43 cellular contexts compared by ENCODE assay signal in genomic region chr10:116329153-116329552, GRCh38. TPM values are rescaled to one million over a fixed set of nuclear protein-coding genes. Genes with fewer than 3 reads are reported as not detected.
"Had no signal": no experiment of that assay in that cellular context is flagged by ENCODE, and none has a peak within 500 bp of the region (broad histone marks: within the 10 kb centered on the region; RNA-seq: fewer than 3 reads in every experiment).

No MANE protein-coding gene starts in this region.

- H3K4me1 ChIP-seq: adrenal gland, ascending aorta, body of pancreas, breast epithelium had no signal

- H3K27me3 ChIP-seq: ascending aorta, body of pancreas, brain microvascular endothelial cell, cardiac muscle cell had no signal

- H3K9me3 ChIP-seq: adrenal gland, ascending aorta, body of pancreas, breast epithelium had no signal

- H3K4me3 Mint-ChIP-seq: activated naive CD4-positive, alpha-beta T cell treated with anti-CD3 and anti-CD28 coated beads for 36 hours; activated naive CD4-positive, alpha-beta T cell treated with anti-CD3 and anti-CD28 coated beads, Interleukin-2, amount 10 ng/mL, durations not matched to agents 7 days and 5 days; activated naive CD4-positive, alpha-beta T cell treated with anti-CD3 and anti-CD28 coated beads, Interleukin-2, amount 50 U/mL, for 24 hours; activated naive CD8-positive, alpha-beta T cell; activated naive CD8-positive, alpha-beta T cell treated with anti-CD3 and anti-CD28 coated beads for 36 hours; activated naive CD8-positive, alpha-beta T cell treated with anti-CD3 and anti-CD28 coated beads, Interleukin-2, amount 10 ng/mL, durations not matched to agents 7 days and 5 days; activated naive CD8-positive, alpha-beta T cell treated with anti-CD3 and anti-CD28 coated beads, Interleukin-2, amount 50 U/mL, for 24 hours; activated T-cell treated with anti-CD3 and anti-CD28 coated beads, Interleukin-2, amount 50 U/mL, for 4 hours; activated T-cell treated with anti-CD3 and anti-CD28 coated beads, Interleukin-2, amount 50 U/mL, for 72 hours; activated T-helper 1 cell treated with anti-CD3 and anti-CD28 coated beads, Interleukin-12 subunit alpha, Interleukin-12 subunit beta, Interleukin-2, Interleukin-4 antibody, amounts not matched to agents 30 ng/mL and 10 ng/mL and 1 ng/mL, durations not matched to agents 14 hours and 24 hours and 36 hours; activated T-helper 17 cell treated with anti-CD3 and anti-CD28 coated beads, Interleukin-2, amount 50 U/mL, for 72 hours; brain; central memory CD8-positive, alpha-beta T cell had no signal

- H3K4me3 ChIP-seq: adrenal gland, ascending aorta, body of pancreas, breast epithelium, cardiac muscle cell had no signal

- FAIRE-seq: astrocyte, bronchial epithelial cell, colon had no signal

- H3K27ac Mint-ChIP-seq: activated naive CD4-positive, alpha-beta T cell treated with anti-CD3 and anti-CD28 coated beads for 36 hours; activated naive CD4-positive, alpha-beta T cell treated with anti-CD3 and anti-CD28 coated beads, Interleukin-2, amount 10 ng/mL, durations not matched to agents 7 days and 5 days; activated naive CD4-positive, alpha-beta T cell treated with anti-CD3 and anti-CD28 coated beads, Interleukin-2, amount 50 U/mL, for 24 hours; activated naive CD4-positive, alpha-beta T cell treated with anti-CD3 and anti-CD28 coated beads, Interleukin-2, amount 50 U/mL, for 72 hours; activated naive CD8-positive, alpha-beta T cell; activated naive CD8-positive, alpha-beta T cell treated with anti-CD3 and anti-CD28 coated beads for 36 hours; activated naive CD8-positive, alpha-beta T cell treated with anti-CD3 and anti-CD28 coated beads, Interleukin-2, amount 10 ng/mL, durations not matched to agents 7 days and 5 days; activated naive CD8-positive, alpha-beta T cell treated with anti-CD3 and anti-CD28 coated beads, Interleukin-2, amount 50 U/mL, for 24 hours; activated T-cell treated with anti-CD3 and anti-CD28 coated beads, Interleukin-2, amount 50 U/mL, for 72 hours; activated T-helper 1 cell treated with anti-CD3 and anti-CD28 coated beads, Interleukin-12 subunit alpha, Interleukin-12 subunit beta, Interleukin-2, Interleukin-4 antibody, amounts not matched to agents 30 ng/mL and 10 ng/mL and 1 ng/mL, durations not matched to agents 14 hours and 24 hours and 36 hours; activated T-helper 17 cell treated with anti-CD3 and anti-CD28 coated beads, Interleukin-2, amount 50 U/mL, for 72 hours; activated T-helper 2 cell treated with anti-CD3 and anti-CD28 coated beads, Interferon-gamma antibody, Interleukin-2, Interleukin-4, amounts not matched to agents 10 μg/mL and 5 μg/mL and 100 μg/mL, durations not matched to agents 14 hours and 24 hours and 36 hours; brain had no signal

- DNase-seq: activated effector memory CD4-positive, alpha-beta T cell treated with anti-CD3 and anti-CD28 coated beads, Interleukin-2, amount 50 U/mL, for 16 hours; activated effector memory CD4-positive, alpha-beta T cell treated with Interleukin-2 at 50 U/mL for 16 hours; activated gamma-delta T cell; activated gamma-delta T cell treated with Interleukin-2 at 50 U/mL for 16 hours; activated naive CD4-positive, alpha-beta T cell; activated naive CD4-positive, alpha-beta T cell treated with anti-CD3 and anti-CD28 coated beads for 36 hours; activated naive CD4-positive, alpha-beta T cell treated with anti-CD3 and anti-CD28 coated beads, Interleukin-2, amount 10 ng/mL, durations not matched to agents 7 days and 5 days; activated naive CD4-positive, alpha-beta T cell treated with anti-CD3 and anti-CD28 coated beads, Interleukin-2, amount 50 U/mL, for 16 hours; activated naive CD4-positive, alpha-beta T cell treated with Interleukin-2 at 50 U/mL for 16 hours; activated naive CD8-positive, alpha-beta T cell treated with anti-CD3 and anti-CD28 coated beads for 36 hours; activated naive CD8-positive, alpha-beta T cell treated with anti-CD3 and anti-CD28 coated beads, Interleukin-2, amount 10 ng/mL, durations not matched to agents 7 days and 5 days; activated naive CD8-positive, alpha-beta T cell treated with anti-CD3 and anti-CD28 coated beads, Interleukin-2, amount 50 U/mL, for 24 hours; activated T-cell treated with anti-CD3 and anti-CD28 coated beads, Interleukin-2, amount 50 U/mL, for 4 hours; activated T-cell treated with anti-CD3 and anti-CD28 coated beads, Interleukin-2, amount 50 U/mL, for 48 hours; activated T-cell treated with anti-CD3 and anti-CD28 coated beads, Interleukin-2, amount 50 U/mL, for 72 hours; adrenal gland; amniotic stem cell; amygdala; anterior cingulate cortex; aorta; body of pancreas; brain microvascular endothelial cell; caudate nucleus; central memory CD4-positive, alpha-beta T cell; cerebellar nuclear complex had no signal

- H3K36me3 Mint-ChIP-seq: activated naive CD4-positive, alpha-beta T cell treated with anti-CD3 and anti-CD28 coated beads, Interleukin-2, amount 10 ng/mL, durations not matched to agents 7 days and 5 days; activated naive CD4-positive, alpha-beta T cell treated with anti-CD3 and anti-CD28 coated beads, Interleukin-2, amount 50 U/mL, for 24 hours; activated naive CD4-positive, alpha-beta T cell treated with anti-CD3 and anti-CD28 coated beads, Interleukin-2, amount 50 U/mL, for 72 hours; activated naive CD8-positive, alpha-beta T cell; activated naive CD8-positive, alpha-beta T cell treated with anti-CD3 and anti-CD28 coated beads for 36 hours; activated naive CD8-positive, alpha-beta T cell treated with anti-CD3 and anti-CD28 coated beads, Interleukin-2, amount 10 ng/mL, durations not matched to agents 7 days and 5 days; brain had no signal

- H3K27me3 Mint-ChIP-seq: activated naive CD4-positive, alpha-beta T cell treated with anti-CD3 and anti-CD28 coated beads, Interleukin-2, amount 10 ng/mL, durations not matched to agents 7 days and 5 days; activated naive CD8-positive, alpha-beta T cell treated with anti-CD3 and anti-CD28 coated beads, Interleukin-2, amount 50 U/mL, for 24 hours; activated T-helper 17 cell treated with anti-CD3 and anti-CD28 coated beads, Interleukin-2, amount 50 U/mL, for 72 hours; brain; central memory CD8-positive, alpha-beta T cell had no signal

- H3K36me3 ChIP-seq: adrenal gland, ascending aorta, brain microvascular endothelial cell, breast epithelium, cardiac muscle cell had no signal

- H3K27ac ChIP-seq: adrenal gland, ascending aorta, body of pancreas, brain microvascular endothelial cell, breast epithelium, cardiac muscle cell had no signal

- H3K9me3 Mint-ChIP-seq: activated naive CD4-positive, alpha-beta T cell treated with anti-CD3 and anti-CD28 coated beads for 36 hours; activated naive CD4-positive, alpha-beta T cell treated with anti-CD3 and anti-CD28 coated beads, Interleukin-2, amount 10 ng/mL, durations not matched to agents 7 days and 5 days; activated naive CD4-positive, alpha-beta T cell treated with anti-CD3 and anti-CD28 coated beads, Interleukin-2, amount 50 U/mL, for 24 hours; activated naive CD4-positive, alpha-beta T cell treated with anti-CD3 and anti-CD28 coated beads, Interleukin-2, amount 50 U/mL, for 72 hours; activated naive CD8-positive, alpha-beta T cell treated with anti-CD3 and anti-CD28 coated beads for 36 hours; activated naive CD8-positive, alpha-beta T cell treated with anti-CD3 and anti-CD28 coated beads, Interleukin-2, amount 10 ng/mL, durations not matched to agents 7 days and 5 days; activated naive CD8-positive, alpha-beta T cell treated with anti-CD3 and anti-CD28 coated beads, Interleukin-2, amount 50 U/mL, for 24 hours; activated T-cell treated with anti-CD3 and anti-CD28 coated beads, Interleukin-2, amount 50 U/mL, for 4 hours; activated T-cell treated with anti-CD3 and anti-CD28 coated beads, Interleukin-2, amount 50 U/mL, for 72 hours; activated T-helper 1 cell treated with anti-CD3 and anti-CD28 coated beads, Interleukin-12 subunit alpha, Interleukin-12 subunit beta, Interleukin-2, Interleukin-4 antibody, amounts not matched to agents 30 ng/mL and 10 ng/mL and 1 ng/mL, durations not matched to agents 14 hours and 24 hours and 36 hours; activated T-helper 17 cell treated with anti-CD3 and anti-CD28 coated beads, Interleukin-2, amount 50 U/mL, for 72 hours; activated T-helper 2 cell treated with anti-CD3 and anti-CD28 coated beads, Interferon-gamma antibody, Interleukin-2, Interleukin-4, amounts not matched to agents 10 μg/mL and 5 μg/mL and 100 μg/mL, durations not matched to agents 14 hours and 24 hours and 36 hours had no signal

- H3K4me1 Mint-ChIP-seq: activated naive CD4-positive, alpha-beta T cell treated with anti-CD3 and anti-CD28 coated beads, Interleukin-2, amount 10 ng/mL, durations not matched to agents 7 days and 5 days; activated naive CD4-positive, alpha-beta T cell treated with anti-CD3 and anti-CD28 coated beads, Interleukin-2, amount 50 U/mL, for 24 hours; activated naive CD8-positive, alpha-beta T cell treated with anti-CD3 and anti-CD28 coated beads for 36 hours; activated naive CD8-positive, alpha-beta T cell treated with anti-CD3 and anti-CD28 coated beads, Interleukin-2, amount 10 ng/mL, durations not matched to agents 7 days and 5 days; activated naive CD8-positive, alpha-beta T cell treated with anti-CD3 and anti-CD28 coated beads, Interleukin-2, amount 50 U/mL, for 24 hours; activated T-helper 17 cell treated with anti-CD3 and anti-CD28 coated beads, Interleukin-2, amount 50 U/mL, for 72 hours; brain; central memory CD8-positive, alpha-beta T cell had no signal

- ATAC-seq: activated naive CD4-positive, alpha-beta T cell treated with anti-CD3 and anti-CD28 coated beads, Interleukin-2, amount 50 U/mL, for 72 hours; activated naive CD8-positive, alpha-beta T cell treated with anti-CD3 and anti-CD28 coated beads, Interleukin-2, amount 50 U/mL, for 24 hours; activated T-cell treated with anti-CD3 and anti-CD28 coated beads, Interleukin-2, amount 50 U/mL, for 4 hours; activated T-cell treated with anti-CD3 and anti-CD28 coated beads, Interleukin-2, amount 50 U/mL, for 72 hours; activated T-helper 17 cell treated with anti-CD3 and anti-CD28 coated beads, Interleukin-2, amount 50 U/mL, for 72 hours; body of pancreas had no signal

RNA-seq across cellular contexts. Expression of gene CCDC172, which starts 4.9 kb away (rescaled TPM):
- total RNA-seq: activated naive CD4-positive, alpha-beta T cell treated with anti-CD3 and anti-CD28 coated beads for 36 hours; activated naive CD4-positive, alpha-beta T cell treated with anti-CD3 and anti-CD28 coated beads, Interleukin-2, amount 50 U/mL, for 72 hours; activated naive CD8-positive, alpha-beta T cell treated with anti-CD3 and anti-CD28 coated beads for 36 hours; activated naive CD8-positive, alpha-beta T cell treated with anti-CD3 and anti-CD28 coated beads, Interleukin-2, amount 10 ng/mL, durations not matched to agents 7 days and 5 days; activated T-cell treated with anti-CD3 and anti-CD28 coated beads, Interleukin-2, amount 50 U/mL, for 4 hours; activated T-cell treated with anti-CD3 and anti-CD28 coated beads, Interleukin-2, amount 50 U/mL, for 72 hours; activated T-helper 1 cell treated with anti-CD3 and anti-CD28 coated beads, Interleukin-12 subunit alpha, Interleukin-12 subunit beta, Interleukin-2, Interleukin-4 antibody, amounts not matched to agents 30 ng/mL and 10 ng/mL and 1 ng/mL, durations not matched to agents 14 hours and 24 hours and 36 hours; activated T-helper 17 cell treated with anti-CD3 and anti-CD28 coated beads, Interleukin-2, amount 50 U/mL, for 72 hours; activated T-helper 2 cell treated with anti-CD3 and anti-CD28 coated beads, Interferon-gamma antibody, Interleukin-2, Interleukin-4, amounts not matched to agents 10 μg/mL and 5 μg/mL and 100 μg/mL, durations not matched to agents 14 hours and 24 hours and 36 hours; adrenal gland; aorta; ascending aorta; astrocyte; body of pancreas; breast epithelium; bronchial epithelial cell; cardiac muscle cell; cardiac septum; cerebellum; chondrocyte had no signal
- polyA plus RNA-seq: adipose tissue, aorta, cardiac muscle cell had no signal

RNA-seq across cellular contexts. Expression of gene GFRA1, which starts 56.1 kb away (rescaled TPM):
- total RNA-seq: activated naive CD4-positive, alpha-beta T cell treated with anti-CD3 and anti-CD28 coated beads for 36 hours; activated naive CD8-positive, alpha-beta T cell treated with anti-CD3 and anti-CD28 coated beads for 36 hours; activated naive CD8-positive, alpha-beta T cell treated with anti-CD3 and anti-CD28 coated beads, Interleukin-2, amount 10 ng/mL, durations not matched to agents 7 days and 5 days; activated T-cell treated with anti-CD3 and anti-CD28 coated beads, Interleukin-2, amount 50 U/mL, for 72 hours; activated T-helper 1 cell treated with anti-CD3 and anti-CD28 coated beads, Interleukin-12 subunit alpha, Interleukin-12 subunit beta, Interleukin-2, Interleukin-4 antibody, amounts not matched to agents 30 ng/mL and 10 ng/mL and 1 ng/mL, durations not matched to agents 14 hours and 24 hours and 36 hours; activated T-helper 17 cell treated with anti-CD3 and anti-CD28 coated beads, Interleukin-2, amount 50 U/mL, for 72 hours; activated T-helper 2 cell treated with anti-CD3 and anti-CD28 coated beads, Interferon-gamma antibody, Interleukin-2, Interleukin-4, amounts not matched to agents 10 μg/mL and 5 μg/mL and 100 μg/mL, durations not matched to agents 14 hours and 24 hours and 36 hours had no signal
